Comparison of ENCODE assay signal across 8 cellular contexts in the genomic region with DNA sequence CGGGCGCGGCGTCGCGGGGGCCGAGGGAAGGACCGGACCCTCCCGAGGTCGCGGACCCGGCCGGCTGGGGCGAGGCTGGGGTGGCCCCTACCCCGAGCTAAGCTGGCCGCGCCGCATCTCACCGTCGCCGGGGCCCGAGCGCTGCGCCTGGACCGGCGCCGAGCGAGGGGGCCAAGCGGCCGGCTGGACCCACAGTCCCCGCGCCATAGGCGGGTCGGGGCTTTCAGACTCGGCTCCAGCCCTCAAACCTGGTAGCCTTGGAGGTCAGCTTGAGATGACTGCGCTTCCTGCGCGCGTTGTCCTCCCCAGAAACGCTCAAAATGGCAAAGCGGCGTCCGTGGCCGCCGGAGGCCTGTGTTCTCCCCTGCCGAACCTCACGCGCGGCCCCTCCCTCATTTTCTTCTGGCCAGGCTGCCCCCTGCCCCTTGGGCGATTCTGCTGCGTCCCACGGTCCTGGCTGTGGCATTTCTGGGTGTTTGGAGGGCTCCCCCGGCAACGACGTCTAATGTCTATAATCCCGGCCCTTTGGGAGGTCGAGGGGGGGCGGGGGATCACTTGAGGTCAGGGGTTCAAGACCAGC. TPM values are rescaled to one million over a fixed set of nuclear protein-coding genes. Genes with fewer than 3 reads are reported as not detected.
DNase-seq lines count a peak whose midpoint lies in the region; ATAC-seq and TF ChIP-seq lines count a peak whose summit lies in the region.

No MANE protein-coding gene starts in this region.

- in situ Hi-C loops in GM23248 (cut with MboI): no loop called here

- ATAC-seq in CD8-positive, alpha-beta T cell: no peak
- ATAC-seq in HG02840 (IDR thresholded peaks at IDR 0.05; ENCODE audit: low FRiP score, unreplicated experiment): no peak

- peak overlapping the region; percentile 57 for H3K27ac Mint-ChIP-seq in CD8-positive, alpha-beta T cell

- no peaks in the 10 kb centered on the region for H3K9me3 Mint-ChIP-seq in CD8-positive, alpha-beta T cell

- H3K27me3 ChIP-seq in CD8-positive, alpha-beta T cell (ENCODE audit: insufficient read depth, low read length): no peaks in the 10 kb centered on the region
- H3K27me3 ChIP-seq in GM23248 (replicated peaks; ENCODE audit: insufficient read depth) (no peaks in the 10 kb centered on the region), SJCRH30 (no peaks in the 10 kb centered on the region)

- H3K4me1 Mint-ChIP-seq in CD8-positive, alpha-beta T cell (ENCODE audit: low read depth): peaks cover 28% of the 10 kb centered on the region

- peak overlapping the region; percentile 88 for H3K9ac ChIP-seq in GM23248

- no peak for TF ChIP-seq CTCF in CD8-positive, alpha-beta T cell (IDR thresholded peaks at IDR 0.05)
- TF ChIP-seq CTCF in foreskin fibroblast (IDR thresholded peaks at IDR 0.05; ENCODE audit: low read depth, low read length): no peak

- H3K27ac ChIP-seq in CD8-positive, alpha-beta T cell (ENCODE audit: low read depth, low read length): peak overlapping the region; percentile 62
- H3K27ac ChIP-seq in GM23248: peak overlapping the region; percentile 47; the same call in 1 of the 2 replicates
- H3K27ac ChIP-seq in SJCRH30: peak overlapping the region; percentile 42; the same call in 1 of the 2 replicates
- H3K27ac ChIP-seq in skin epidermis: peak overlapping the region in 20 of 21 experiments; percentile 38 to 88 (median 78)

- intact Hi-C loops in CD8-positive, alpha-beta T cell (cut with DNase I, micrococcal nuclease): no loop called here

- CTCF ChIA-PET in CD8-positive, alpha-beta T cell (lab: Charles Lee): interaction anchor here (1.0 to 1.6 kb wide), 7 partner anchors 8 to 107 kb away, joined by 3 to 10 read pairs (median 5); a partner anchor contains a TSS

- POLR2A ChIA-PET in CD8-positive, alpha-beta T cell (lab: Charles Lee): interaction anchor here (0.6 to 2.2 kb wide), 18 partner anchors 15 to 427 kb away, joined by 3 to 15 read pairs (median 4); a partner anchor contains a TSS

- peak overlapping the region; percentile 87 for H2AFZ ChIP-seq in GM23248

- H3K27me3 Mint-ChIP-seq in CD8-positive, alpha-beta T cell (ENCODE audit: low read depth): peaks cover 14% of the 10 kb centered on the region

- H3K9me2 ChIP-seq in GM23248 (ENCODE audit: insufficient read depth): no peaks in the 10 kb centered on the region

- H3K36me3 ChIP-seq in CD8-positive, alpha-beta T cell (ENCODE audit: insufficient read depth, low read length): no peaks in the 10 kb centered on the region
- no peaks in the 10 kb centered on the region for H3K36me3 ChIP-seq in GM23248 (ENCODE audit: low read depth)
- no peaks in the 10 kb centered on the region for H3K36me3 ChIP-seq in SJCRH30

- H3K4me3 ChIP-seq in CD8-positive, alpha-beta T cell (ENCODE audit: low read depth, low read length): peak overlapping the region; percentile 83
- H3K4me3 ChIP-seq in GM23248: peak overlapping the region; percentile 88
- H3K4me3 ChIP-seq in SJCRH30: peak overlapping the region; percentile 68
- H3K4me3 ChIP-seq in foreskin fibroblast (ENCODE audit: low read depth in 1 of 2, low read length in 2 of 2): peak overlapping the region; percentile 71 to 78
- H3K4me3 ChIP-seq in skin epidermis: peak overlapping the region; percentile 58 to 90 (median 78)

- peak overlapping the region; percentile 77 for H3K4me3 Mint-ChIP-seq in CD8-positive, alpha-beta T cell

- no peaks in the 10 kb centered on the region for H3K9me3 ChIP-seq in CD8-positive, alpha-beta T cell (ENCODE audit: low read length)
- no peaks in the 10 kb centered on the region for H3K9me3 ChIP-seq in GM23248 (ENCODE audit: low read depth)
- no peaks in the 10 kb centered on the region for H3K9me3 ChIP-seq in SJCRH30 (replicated peaks)

- peaks cover 41% of the 10 kb centered on the region for H3K79me2 ChIP-seq in GM23248 (ENCODE audit: insufficient read depth)

- H4K20me1 ChIP-seq in GM23248 (ENCODE audit: insufficient read depth): no peaks in the 10 kb centered on the region

- H3K4me1 ChIP-seq in CD8-positive, alpha-beta T cell (ENCODE audit: insufficient read depth, low read length): peaks cover 35% of the 10 kb centered on the region
- H3K4me1 ChIP-seq in GM23248 (ENCODE audit: insufficient read depth) (peaks cover 22% of the 10 kb centered on the region; the same call in 1 of the 2 replicates), SJCRH30 (peaks cover 9% of the 10 kb centered on the region; the same call in 1 of the 2 replicates)

- 12 to 14% methylated on average over 38 to 52 of the region's 58 CpGs for WGBS in GM23248 (ENCODE audit: low coverage in 1 of 2, low lambda C conversion rate in 2 of 2, missing lambda C conversion rate in 2 of 2), 2 experiments

- H3F3A ChIP-seq in GM23248 (ENCODE audit: insufficient read depth): peaks cover 5% of the 10 kb centered on the region; the same call in 1 of the 2 replicates

- peak in 1 of 7 experiments; percentile 13 for DNase-seq in CD8-positive, alpha-beta T cell
- DNase-seq in GM23248 (peak; percentile 35), SJCRH30 (peak; percentile 43 to 48), foreskin fibroblast (peak in 1 of 2 donors; percentile 37), NCI-H1930 (lab: John Stamatoyannopoulos, UW) (no peak), HUDEP-2 (lab: John Stamatoyannopoulos, UW; ENCODE audit: unreplicated experiment in 76 of 76) (no peak)

- H3K4me2 ChIP-seq in GM23248 (ENCODE audit: unreplicated experiment): peak overlapping the region; percentile 82

- no peaks in the 10 kb centered on the region for H3K36me3 Mint-ChIP-seq in CD8-positive, alpha-beta T cell

RNA-seq across cellular contexts. Expression of a gene that starts 8.7 kb away (rescaled TPM):
- total RNA-seq in CD8-positive, alpha-beta T cell: not detected
- 0.76 TPM in 1 of 2 replicates, not detected in the other for total RNA-seq in GM23248 (2014; rRNA removed; shearing (Covaris generic))
- polyA plus RNA-seq in GM23248 (2016; fragmentation: Nextera tagmentation; extraction: Ambion mirVana): 0.15 TPM in 1 of 2 replicates, not detected in the other
- 0.49 and 2.0 TPM in 2 replicates for total RNA-seq in SJCRH30 (2014; rRNA removed; shearing (Covaris generic))

RNA-seq across cellular contexts. Expression of a gene that starts 15.7 kb away (rescaled TPM):
- 100 to 1,000 TPM; 311 to 325 TPM for total RNA-seq in CD8-positive, alpha-beta T cell
- total RNA-seq in GM23248 (2014; rRNA removed; shearing (Covaris generic)): 134 and 142 TPM in 2 replicates
- polyA plus RNA-seq in GM23248 (2016; fragmentation: Nextera tagmentation; extraction: Ambion mirVana): 145 and 148 TPM in 2 replicates
- total RNA-seq in SJCRH30 (2014; rRNA removed; shearing (Covaris generic)): 12.6 and 13.4 TPM in 2 replicates

RNA-seq across cellular contexts. Expression of a gene that starts 39.6 kb away (rescaled TPM):
- total RNA-seq in CD8-positive, alpha-beta T cell: not detected
- not detected in 2 replicates for total RNA-seq in GM23248 (2014; rRNA removed; shearing (Covaris generic))
- not detected in 2 replicates for polyA plus RNA-seq in GM23248 (2016; fragmentation: Nextera tagmentation; extraction: Ambion mirVana)
- 0.24 and 0.53 TPM in 2 replicates for total RNA-seq in SJCRH30 (2014; rRNA removed; shearing (Covaris generic))

RNA-seq across cellular contexts. Expression of a gene that starts 41.6 kb away (rescaled TPM):
- total RNA-seq in CD8-positive, alpha-beta T cell: not detected
- not detected in 2 replicates for total RNA-seq in GM23248 (2014; rRNA removed; shearing (Covaris generic))
- not detected in 2 replicates for polyA plus RNA-seq in GM23248 (2016; fragmentation: Nextera tagmentation; extraction: Ambion mirVana)
- not detected in 2 replicates for total RNA-seq in SJCRH30 (2014; rRNA removed; shearing (Covaris generic))

RNA-seq across cellular contexts. Expression of a gene that starts 43.5 kb away (rescaled TPM):
- 10 to 100 TPM; 60.3 to 62.9 TPM for total RNA-seq in CD8-positive, alpha-beta T cell
- total RNA-seq in GM23248 (2014; rRNA removed; shearing (Covaris generic)): 131 and 136 TPM in 2 replicates
- 101 and 104 TPM in 2 replicates for polyA plus RNA-seq in GM23248 (2016; fragmentation: Nextera tagmentation; extraction: Ambion mirVana)
- 38.4 and 42.6 TPM in 2 replicates for total RNA-seq in SJCRH30 (2014; rRNA removed; shearing (Covaris generic))

Comparison
In these comparisons a context has a peak if more than half of its experiments do, and no peak if none do; other contexts are left out.
1. DNase-seq: peak in GM23248 (single experiment) and SJCRH30 (2 of 2); none in NCI-H1930 (0 of 2) and HUDEP-2 (0 of 76).
2. Peak in every context shown above with its lines, with median percentiles within 50 percentile points of each other: H3K27ac ChIP-seq and H3K4me3 ChIP-seq.